In genomic region chr2:147937744-147938349, GRCh38 we compare ENCODE assay signal across 8 cellular contexts.
DNase-seq lines count a peak whose midpoint lies in the region; ATAC-seq and TF ChIP-seq lines count a peak whose summit lies in the region.

No MANE protein-coding gene starts in this region.

- H3K23ac ChIP-seq in H9 (ENCODE audit: insufficient read length, low read depth, low read length) = no peak overlapping the region
- H3K23ac ChIP-seq in mesendoderm (ENCODE audit: low read length) = no peak overlapping the region

- no peak overlapping the region for H2BK20ac ChIP-seq in H9 (ENCODE audit: low read depth, low read length, poor library complexity, severe bottlenecking)

- H3K79me2 ChIP-seq in H9 (ENCODE audit: insufficient read depth, low read length) = no peaks in the 10 kb centered on the region
- H3K79me2 ChIP-seq in mesendoderm (ENCODE audit: control insufficient read depth, insufficient read depth, low read length) = no peaks in the 10 kb centered on the region

- no peak overlapping the region for H3K56ac ChIP-seq in H9 (ENCODE audit: insufficient read length, low read depth, low read length)
- no peak overlapping the region for H3K56ac ChIP-seq in mesendoderm (ENCODE audit: low read length)

- no peaks in the 10 kb centered on the region for H3K36me3 ChIP-seq in mesendoderm (ENCODE audit: control insufficient read depth, insufficient read depth, low read length)

- no peaks in the 10 kb centered on the region for H3K27me3 ChIP-seq in H9 (ENCODE audit: insufficient read depth, low read length)
- no peaks in the 10 kb centered on the region for H3K27me3 ChIP-seq in mesendoderm (ENCODE audit: insufficient read depth, low read length, poor library complexity)

- H3K4me1 ChIP-seq in H9 (ENCODE audit: insufficient read depth, low read length) = no peaks in the 10 kb centered on the region
- H3K4me1 ChIP-seq in mesendoderm (ENCODE audit: control insufficient read depth, low read depth, low read length) = no peaks in the 10 kb centered on the region

- no peak overlapping the region for H3K4ac ChIP-seq in H9 (ENCODE audit: low read depth, low read length)
- H3K4ac ChIP-seq in mesendoderm (ENCODE audit: low read depth, low read length) = no peak overlapping the region

- no peaks in the 10 kb centered on the region for H4K20me1 ChIP-seq in H9 (ENCODE audit: control insufficient read depth, insufficient read depth, insufficient read length)

- no peaks in the 10 kb centered on the region for H3K9me3 Mint-ChIP-seq in H9

- no peak overlapping the region for H2AFZ ChIP-seq in H9 (ENCODE audit: low read length)

- H2BK12ac ChIP-seq in H9 (ENCODE audit: insufficient read length, low read depth, low read length) = no peak overlapping the region

- no peak overlapping the region for H2BK15ac ChIP-seq in H9 (ENCODE audit: low read depth, low read length)
- H2BK15ac ChIP-seq in mesendoderm (replicated peaks; ENCODE audit: low read depth) = no peak overlapping the region

- H3T11ph ChIP-seq in H9 (ENCODE audit: low read length) = no peak overlapping the region

- peak; percentile 94 for TF ChIP-seq CTCF in H9 (conservative IDR thresholded peaks at IDR 0.05)
- peak; percentile 65 for TF ChIP-seq CTCF in coronary artery (IDR thresholded peaks at IDR 0.05)

- H3K9ac ChIP-seq in H9 (ENCODE audit: extremely low read depth, insufficient read length, low read length) (no peak overlapping the region), mesendoderm (ENCODE audit: low read length) (no peak overlapping the region)

- H3K4me2 ChIP-seq in H9 (ENCODE audit: insufficient read depth, insufficient read length, low read length) = no peak overlapping the region
- H3K4me2 ChIP-seq in mesendoderm (ENCODE audit: low read length) = no peak overlapping the region

- H3K18ac ChIP-seq in H9 (ENCODE audit: insufficient read length, low read depth, low read length) (no peak overlapping the region), mesendoderm (ENCODE audit: low read length) (no peak overlapping the region)

- H2BK120ac ChIP-seq in H9 (ENCODE audit: low read depth, low read length, poor library complexity, severe bottlenecking) (no peak overlapping the region), mesendoderm (ENCODE audit: low read depth, low read length) (no peak overlapping the region)

- H3K4me1 Mint-ChIP-seq in H9 = peaks cover 7 to 8% of the 10 kb centered on the region in 2 experiments; a peak in 3 of 4 replicates

- H4K5ac ChIP-seq in H9 (ENCODE audit: insufficient read length, low read depth, low read length) = no peak overlapping the region
- H4K5ac ChIP-seq in mesendoderm (ENCODE audit: low read length) = no peak overlapping the region

- H3K4me3 Mint-ChIP-seq in H9 = no peak overlapping the region

- H3K79me1 ChIP-seq in H9 (ENCODE audit: insufficient read depth, low read depth, low read length, poor library complexity, severe bottlenecking) = no peaks in the 10 kb centered on the region
- no peaks in the 10 kb centered on the region for H3K79me1 ChIP-seq in mesendoderm (ENCODE audit: low read length)

- H4K91ac ChIP-seq in H9 (ENCODE audit: insufficient read length, low read depth, low read length) = no peak overlapping the region

- H3K27ac Mint-ChIP-seq in H9 = no peak overlapping the region

- DNase-seq in DMS153 treated with DMSO at 0.1 percent for 48 hours (lab: John Stamatoyannopoulos, UW; ENCODE audit: unreplicated experiment) (peak; percentile 14), DMS153 (lab: John Stamatoyannopoulos, UW) (no peak), H9 (no peak), NCI-H460 (ENCODE audit: extremely low read depth, low read depth) (peak; percentile 38), coronary artery (ENCODE audit: low spot score) (no peak), mesendoderm (peak; percentile 30), HPDE6-E6E7 (ENCODE audit: extremely low spot score) (no peak)

- H3K9me3 ChIP-seq in H9 (ENCODE audit: control insufficient read depth, low read depth, low read length) = no peaks in the 10 kb centered on the region

- H3K14ac ChIP-seq in H9 (ENCODE audit: insufficient read depth, low read length) = no peak overlapping the region

- H3K36me3 Mint-ChIP-seq in H9 (ENCODE audit: insufficient read depth in 1 of 3, low read depth in 3 of 3) = peaks cover 14 to 46% (median 36%) of the 10 kb centered on the region in 3 experiments; a peak in 5 of 7 replicates

- H2AK5ac ChIP-seq in H9 (ENCODE audit: insufficient read length, low read length) = no peak overlapping the region
- no peak overlapping the region for H2AK5ac ChIP-seq in mesendoderm (ENCODE audit: low read length)

- H2BK5ac ChIP-seq in H9 (ENCODE audit: insufficient read length, low read length) (no peak overlapping the region), mesendoderm (ENCODE audit: low read length) (no peak overlapping the region)

- no peak for ATAC-seq in HG02588 (IDR thresholded peaks at IDR 0.05; ENCODE audit: unreplicated experiment)

- H3K27me3 Mint-ChIP-seq in H9 (ENCODE audit: low read depth) = no peaks in the 10 kb centered on the region

- H3K23me2 ChIP-seq in H9 (ENCODE audit: insufficient read length, low read depth, low read length, poor library complexity, severe bottlenecking) = no peaks in the 10 kb centered on the region

- no peak overlapping the region for H4K8ac ChIP-seq in H9 (replicated peaks; ENCODE audit: insufficient read length, low read depth, low read length)
- no peak overlapping the region for H4K8ac ChIP-seq in mesendoderm (ENCODE audit: low read depth, low read length)

- whole genome bisulfite sequencing in H9 (ENCODE audit: extremely low coverage, insufficient read length, low lambda C conversion rate) = no CpG with 5 or more reads among the region's 3 CpGs
- no CpG with 5 or more reads among the region's 3 CpGs for whole genome bisulfite sequencing in mesendoderm (ENCODE audit: extremely low coverage, insufficient coverage, low lambda C conversion rate)

- H3K4me3 ChIP-seq in coronary artery (no peak overlapping the region), mesendoderm (ENCODE audit: low read length) (no peak overlapping the region)

- H3K27ac ChIP-seq in H9 (ENCODE audit: insufficient read length, low read depth, low read length) (no peak overlapping the region), coronary artery (no peak overlapping the region), mesendoderm (ENCODE audit: low read depth, low read length) (no peak overlapping the region)

Comparison
In these comparisons a context has a peak if more than half of its experiments do, and no peak if none do; other contexts are left out.
1. DNase-seq: peak in DMS153 treated with DMSO at 0.1 percent for 48 hours (single experiment), NCI-H460 (single experiment) and mesendoderm (single experiment); none in DMS153 (single experiment), H9 (single experiment), coronary artery (single experiment) and HPDE6-E6E7 (single experiment).